1 cellular context compared by ENCODE assay signal in genomic region chrX:118523920-118524319, GRCh38.
TF ChIP-seq lines count a peak whose summit lies in the region.

No MANE protein-coding gene starts in this region.

TF ChIP-seq in GM23338, 12 proteins besides CTCF, POLR2A, EP300 and RAD21 (continued from another document):
- TF ChIP-seq ZNF462 (CRISPR knock-in tag; IDR thresholded peaks at IDR 0.05) (no peak), EZH2phosphoT487 (IDR thresholded peaks at IDR 0.05; ENCODE audit: unreplicated experiment) (no peak), NANOG (IDR thresholded peaks at IDR 0.05; ENCODE audit: borderline replicate concordance) (no peak), EZH2 (IDR thresholded peaks at IDR 0.05; ENCODE audit: low read depth, unreplicated experiment) (no peak), ETS1 (IDR thresholded peaks at IDR 0.05) (no peak)
